Comparison of ENCODE assay signal across 24 cellular contexts in the genomic region with DNA sequence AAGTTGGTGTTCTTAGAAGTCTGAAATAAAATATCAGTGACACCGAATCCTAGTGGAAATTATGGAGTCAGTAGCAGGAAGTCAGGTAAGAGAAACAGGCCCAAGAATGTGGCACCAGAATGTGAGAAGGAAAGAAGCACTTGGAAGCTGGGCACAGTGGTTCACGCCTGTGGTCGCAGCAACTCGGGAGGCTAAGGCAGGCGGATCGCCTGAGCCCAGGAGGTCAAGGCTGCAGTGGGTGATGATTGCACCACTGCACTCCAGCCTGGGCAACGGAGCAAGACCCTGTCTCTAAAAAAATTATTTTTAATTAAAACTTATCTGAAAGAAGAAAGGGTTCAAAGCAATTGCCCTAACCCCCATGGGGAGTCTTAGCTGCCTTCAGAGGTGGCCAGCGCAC.
"Had no signal": no experiment of that assay in that cellular context is flagged by ENCODE, and none has a peak within 500 bp of the region (broad histone marks: within the 10 kb centered on the region; RNA-seq: fewer than 3 reads in every experiment).

No MANE protein-coding gene starts in this region.

- FAIRE-seq: endometrium, kidney had no signal

- ATAC-seq: effector memory CD8-positive, alpha-beta T cell; esophagus mucosa; gastroesophageal sphincter; heart left ventricle; left colon; left lobe of liver; mucosa of descending colon had no signal

- DNase-seq: colonic mucosa; cortex of kidney; effector CD8-positive, alpha-beta T cell; effector memory CD8-positive, alpha-beta T cell; endodermal cell; erythroblast; esophagus squamous epithelium; foreskin fibroblast; foreskin melanocyte; heart left ventricle; hypothalamus; immature natural killer cell; islet precursor cell; kidney; kidney glomerular epithelial cell; left colon; left ventricle myocardium inferior; mammary epithelial cell; mesendoderm had no signal
